8 cellular contexts compared by ENCODE assay signal in genomic region chr15:63610209-63610841, GRCh38. TPM values are rescaled to one million over a fixed set of nuclear protein-coding genes. Genes with fewer than 3 reads are reported as not detected.
DNase-seq lines count a peak whose midpoint lies in the region; ATAC-seq, FAIRE-seq and TF ChIP-seq lines count a peak whose summit lies in the region.

No MANE protein-coding gene starts in this region.

- no peak overlapping the region for H3K4me3 ChIP-seq in NB4 (ENCODE audit: low read depth, low read length)
- no peak overlapping the region for H3K4me3 ChIP-seq in cardiac muscle cell
- H3K4me3 ChIP-seq in urinary bladder (ENCODE audit: low read depth, low read length), result no peak overlapping the region

- H3K27ac ChIP-seq in cardiac muscle cell (peak overlapping the region; percentile 46), urinary bladder (ENCODE audit: low read depth) (peak overlapping the region; percentile 53)

- H3K36me3 Mint-ChIP-seq in activated naive CD8-positive, alpha-beta T cell treated with anti-CD3 and anti-CD28 coated beads, Interleukin-2, amount 50 U/mL, for 24 hours (ENCODE audit: low read depth), result peaks cover 24% of the 10 kb centered on the region

- no peaks in the 10 kb centered on the region for H3K9me3 ChIP-seq in cardiac muscle cell (ENCODE audit: low read depth)

- peak; percentile 59 for ATAC-seq in GM21825 (IDR thresholded peaks at IDR 0.05; ENCODE audit: unreplicated experiment)
- ATAC-seq in SK-N-SH treated with all-trans-retinoic acid at 6 μM for 48 hours, result peak; percentile 97
- ATAC-seq in activated naive CD8-positive, alpha-beta T cell treated with anti-CD3 and anti-CD28 coated beads, Interleukin-2, amount 50 U/mL, for 24 hours, result peak; percentile 90

- intact Hi-C loops in posterior cingulate gyrus (cut with DNase I), result loop anchor here (5.0 to 10.0 kb wide), 4 partner anchors 54 to 544 kb away; partner anchors contain the start of gene SNX22

- DNase-seq in D721Med (ENCODE audit: insufficient read length, low spot score), result peak; percentile 79
- DNase-seq in NB4 (ENCODE audit: low read depth), result peak; percentile 81
- peak; percentile 75 for DNase-seq in activated naive CD8-positive, alpha-beta T cell treated with anti-CD3 and anti-CD28 coated beads, Interleukin-2, amount 50 U/mL, for 24 hours
- peak; percentile 66 to 82 for DNase-seq in cardiac muscle cell (ENCODE audit: low read depth in 1 of 2, low spot score in 1 of 2)
- DNase-seq in posterior cingulate gyrus, result peak in 9 of 10 donors; percentile 48 to 93 (median 74)

- no peak for FAIRE-seq in D721Med (lab: Jason Lieb, UNC)

- no peaks in the 10 kb centered on the region for H3K27me3 Mint-ChIP-seq in activated naive CD8-positive, alpha-beta T cell treated with anti-CD3 and anti-CD28 coated beads, Interleukin-2, amount 50 U/mL, for 24 hours

- under 1% methylated on average over 6 of the region's 6 CpGs for WGBS in urinary bladder

- H3K4me1 ChIP-seq in cardiac muscle cell (ENCODE audit: low read depth) (peaks cover 4% of the 10 kb centered on the region), urinary bladder (ENCODE audit: insufficient read depth) (no peaks in the 10 kb centered on the region)

- peaks cover 26% of the 10 kb centered on the region for H3K4me1 Mint-ChIP-seq in activated naive CD8-positive, alpha-beta T cell treated with anti-CD3 and anti-CD28 coated beads, Interleukin-2, amount 50 U/mL, for 24 hours

- no peak overlapping the region for H3K4me3 Mint-ChIP-seq in activated naive CD8-positive, alpha-beta T cell treated with anti-CD3 and anti-CD28 coated beads, Interleukin-2, amount 50 U/mL, for 24 hours

- TF ChIP-seq POLR2A in NB4 (IDR thresholded peaks at IDR 0.05; ENCODE audit: extremely low read depth, insufficient read length), result no peak

- H3K27me3 ChIP-seq in cardiac muscle cell, result no peaks in the 10 kb centered on the region

- peak overlapping the region; percentile 58 for H3K27ac Mint-ChIP-seq in activated naive CD8-positive, alpha-beta T cell treated with anti-CD3 and anti-CD28 coated beads, Interleukin-2, amount 50 U/mL, for 24 hours

- H3K9me3 Mint-ChIP-seq in activated naive CD8-positive, alpha-beta T cell treated with anti-CD3 and anti-CD28 coated beads, Interleukin-2, amount 50 U/mL, for 24 hours, result no peaks in the 10 kb centered on the region

- peak; percentile 88 for TF ChIP-seq CTCF in D721Med (IDR thresholded peaks at IDR 0.05; ENCODE audit: insufficient read depth, missing control alignments)
- peak; percentile 81 for TF ChIP-seq CTCF in NB4 (IDR thresholded peaks at IDR 0.05; ENCODE audit: low read depth, low read length)
- TF ChIP-seq CTCF in cardiac muscle cell (IDR thresholded peaks at IDR 0.05; ENCODE audit: low read depth, low read length), result peak; percentile 83

- peaks cover 9% of the 10 kb centered on the region for H3K36me3 ChIP-seq in cardiac muscle cell
- no peaks in the 10 kb centered on the region for H3K36me3 ChIP-seq in urinary bladder (ENCODE audit: insufficient read depth)

TF ChIP-seq in SK-N-SH treated with all-trans-retinoic acid at 6 μM for 48 hours, 23 proteins besides CTCF, POLR2A, EP300 and RAD21:
- TF ChIP-seq SNAI2 (CRISPR knock-in tag; IDR thresholded peaks at IDR 0.05), result no peak
- no peak for TF ChIP-seq PPARA (CRISPR knock-in tag; IDR thresholded peaks at IDR 0.05; ENCODE audit: borderline replicate concordance)
- no peak for TF ChIP-seq BACH2 (CRISPR knock-in tag; IDR thresholded peaks at IDR 0.05; ENCODE audit: borderline replicate concordance)
- no peak for TF ChIP-seq CSDC2 (CRISPR knock-in tag; IDR thresholded peaks at IDR 0.05)
- TF ChIP-seq OSR1 (CRISPR knock-in tag; IDR thresholded peaks at IDR 0.05), result no peak
- TF ChIP-seq ZFP3 (CRISPR knock-in tag; IDR thresholded peaks at IDR 0.05), result no peak
- TF ChIP-seq ZFP30 (CRISPR knock-in tag; IDR thresholded peaks at IDR 0.05), result no peak
- no peak for TF ChIP-seq ZC3H10 (CRISPR knock-in tag; IDR thresholded peaks at IDR 0.05)
- TF ChIP-seq ZNF8 (CRISPR knock-in tag; IDR thresholded peaks at IDR 0.05), result no peak
- TF ChIP-seq ZNF70 (CRISPR knock-in tag; IDR thresholded peaks at IDR 0.05), result no peak
- TF ChIP-seq CSRNP3 (CRISPR knock-in tag; IDR thresholded peaks at IDR 0.05), result no peak
- no peak for TF ChIP-seq GLIS3 (CRISPR knock-in tag; IDR thresholded peaks at IDR 0.05)

RNA-seq across cellular contexts. Expression of gene FBXL22, which starts 13.1 kb away (rescaled TPM):
- total RNA-seq in cardiac muscle cell (14.4 and 20.5 TPM in 2 replicates), urinary bladder (26.2 TPM)
- polyA plus RNA-seq in cardiac muscle cell (19.0 and 26.5 TPM in 2 replicates), urinary bladder (100 TPM)
